ENCODE assay signal across 16 cellular contexts in genomic region chr22:25029181-25029580, GRCh38.
"Had no signal": no experiment of that assay in that cellular context is flagged by ENCODE, and none has a peak within 500 bp of the region (broad histone marks: within the 10 kb centered on the region; RNA-seq: fewer than 3 reads in every experiment).

No MANE protein-coding gene starts in this region.

- H2AFZ ChIP-seq: hepatocyte had no signal

- DNase-seq: effector CD4-positive, alpha-beta T cell; erythroblast; foreskin keratinocyte; kidney; naive thymus-derived CD8-positive, alpha-beta T cell; small intestine; stimulated activated CD4-positive, alpha-beta T cell treated with anti-CD3 and anti-CD28 coated beads, Interleukin-2, amount 100 ng/mL, for 48 hours; stimulated activated naive CD4-positive, alpha-beta T cell treated with Interleukin-2 at 50 U/mL for 16 hours had no signal

- H3K27ac ChIP-seq: foreskin keratinocyte, hepatocyte, ovary, vagina had no signal

- ATAC-seq: foreskin keratinocyte; naive thymus-derived CD8-positive, alpha-beta T cell had no signal

- H3K4me3 ChIP-seq: coronary artery, hepatocyte, mucosa of descending colon, ovary, right atrium auricular region, vagina had no signal

- H3K4me3 Mint-ChIP-seq: endodermal cell; naive thymus-derived CD8-positive, alpha-beta T cell; type B pancreatic cell had no signal

- H3K27me3 ChIP-seq: foreskin keratinocyte, hepatocyte, ovary, right atrium auricular region, vagina had no signal

- H3K9me3 Mint-ChIP-seq: endodermal cell; naive thymus-derived CD8-positive, alpha-beta T cell; type B pancreatic cell had no signal

- H3K4me2 ChIP-seq: hepatocyte had no signal

- H3K36me3 Mint-ChIP-seq: naive thymus-derived CD8-positive, alpha-beta T cell; type B pancreatic cell had no signal

- H3K36me3 ChIP-seq: ovary, right atrium auricular region, vagina had no signal

- H3K27me3 Mint-ChIP-seq: type B pancreatic cell had no signal

- H3K27ac Mint-ChIP-seq: endodermal cell, type B pancreatic cell had no signal

- H3K9me3 ChIP-seq: mucosa of descending colon, ovary, right atrium auricular region, vagina had no signal
